19 cellular contexts compared by ENCODE assay signal in the genomic region with DNA sequence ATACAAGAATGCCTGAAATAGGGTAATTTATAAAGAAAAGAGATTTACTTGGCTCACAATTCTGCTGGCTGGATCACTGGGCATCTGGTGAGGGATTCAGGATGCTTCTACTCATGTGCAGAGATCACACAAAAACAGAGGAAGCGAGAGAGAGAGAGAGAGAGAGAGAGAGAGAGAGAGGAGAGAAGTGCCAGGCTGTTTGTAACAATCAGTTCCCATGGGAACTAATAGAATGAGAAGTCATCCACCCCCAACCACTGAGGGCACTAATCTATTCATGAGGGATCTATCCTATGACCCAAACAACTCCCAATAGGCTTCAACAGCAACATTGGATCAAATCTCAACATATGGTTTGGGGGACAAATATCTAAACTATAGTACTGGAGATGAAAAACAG.
"Had no signal": no experiment of that assay in that cellular context is flagged by ENCODE, and none has a peak within 500 bp of the region (broad histone marks: within the 10 kb centered on the region; RNA-seq: fewer than 3 reads in every experiment).

No MANE protein-coding gene starts in this region.

- FAIRE-seq: endothelial cell of umbilical vein had no signal

- H3K9me3 ChIP-seq: ascending aorta, ovary, suprapubic skin had no signal

- H3K27me3 ChIP-seq: ascending aorta, ovary, suprapubic skin had no signal

- H3K4me3 Mint-ChIP-seq: activated naive CD8-positive, alpha-beta T cell treated with anti-CD3 and anti-CD28 coated beads, Interleukin-2, amount 10 ng/mL, durations not matched to agents 7 days and 5 days; activated T-cell treated with anti-CD3 and anti-CD28 coated beads, Interleukin-2, amount 50 U/mL, for 4 hours; neural crest cell; T-helper 2 cell treated with Interferon-gamma antibody and Interleukin-4, amounts not matched to agents 5 μg/mL and 100 μg/mL, for 36 hours; type B pancreatic cell had no signal

- H3K4me1 Mint-ChIP-seq: activated naive CD8-positive, alpha-beta T cell treated with anti-CD3 and anti-CD28 coated beads, Interleukin-2, amount 10 ng/mL, durations not matched to agents 7 days and 5 days had no signal

- H3K27ac Mint-ChIP-seq: activated naive CD8-positive, alpha-beta T cell treated with anti-CD3 and anti-CD28 coated beads, Interleukin-2, amount 10 ng/mL, durations not matched to agents 7 days and 5 days; T-helper 2 cell treated with Interferon-gamma antibody and Interleukin-4, amounts not matched to agents 5 μg/mL and 100 μg/mL, for 36 hours; type B pancreatic cell had no signal

- H3K36me3 Mint-ChIP-seq: activated naive CD8-positive, alpha-beta T cell treated with anti-CD3 and anti-CD28 coated beads, Interleukin-2, amount 10 ng/mL, durations not matched to agents 7 days and 5 days; type B pancreatic cell had no signal

- H3K27me3 Mint-ChIP-seq: type B pancreatic cell had no signal

- ATAC-seq: activated T-cell treated with anti-CD3 and anti-CD28 coated beads, Interleukin-2, amount 50 U/mL, for 4 hours; left ventricle myocardium superior; stimulated activated naive CD8-positive, alpha-beta T cell treated with anti-CD3 and anti-CD28 coated beads, Interleukin-15, Interleukin-2, amounts not matched to agents 100 U/mL and 50 U/mL, for 24 hours had no signal

- H3K4me3 ChIP-seq: ascending aorta, coronary artery, ovary, suprapubic skin had no signal

- H3K9me3 Mint-ChIP-seq: activated naive CD8-positive, alpha-beta T cell treated with anti-CD3 and anti-CD28 coated beads, Interleukin-2, amount 10 ng/mL, durations not matched to agents 7 days and 5 days; activated T-cell treated with anti-CD3 and anti-CD28 coated beads, Interleukin-2, amount 50 U/mL, for 4 hours; T-helper 2 cell treated with Interferon-gamma antibody and Interleukin-4, amounts not matched to agents 5 μg/mL and 100 μg/mL, for 36 hours; type B pancreatic cell had no signal

- DNase-seq: activated CD4-positive, alpha-beta T cell treated with anti-CD3 and anti-CD28 coated beads, Interleukin-2, amount 50 U/mL, for 48 hours; activated CD4-positive, CD25-positive, alpha-beta regulatory T cell treated with anti-CD3 and anti-CD28 coated beads, Interleukin-2, amount 50 U/mL, for 72 hours; activated gamma-delta T cell; activated naive CD8-positive, alpha-beta T cell treated with anti-CD3 and anti-CD28 coated beads, Interleukin-2, amount 10 ng/mL, durations not matched to agents 7 days and 5 days; activated T-cell treated with anti-CD3 and anti-CD28 coated beads, Interleukin-2, amount 50 U/mL, for 4 hours; effector CD4-positive, alpha-beta T cell; kidney; left ventricle myocardium superior; ovary; stimulated activated CD4-positive, alpha-beta T cell treated with anti-CD3 and anti-CD28 coated beads, Interleukin-12 subunit alpha, Interleukin-12 subunit beta, amount 100 ng/mL, for 4 hours; stimulated activated CD4-positive, alpha-beta T cell treated with anti-CD3 and anti-CD28 coated beads, Interleukin-2, amount 100 ng/mL, for 48 hours; stimulated activated naive CD8-positive, alpha-beta T cell treated with anti-CD3 and anti-CD28 coated beads, Interleukin-15, Interleukin-2, amounts not matched to agents 100 U/mL and 50 U/mL, for 24 hours had no signal

- H3K36me3 ChIP-seq: ascending aorta, ovary, suprapubic skin had no signal

- H3K4me1 ChIP-seq: suprapubic skin had no signal

- H3K27ac ChIP-seq: ascending aorta, coronary artery, ovary, suprapubic skin had no signal
